In genomic region chr1:43274804-43275180, GRCh38 we compare ENCODE assay signal across 1 cellular context.
TF ChIP-seq lines count a peak whose summit lies in the region.

No MANE protein-coding gene starts in this region.

TF ChIP-seq in endothelial cell of umbilical vein, 7 proteins besides CTCF, POLR2A, EP300 and RAD21:
- no peak for TF ChIP-seq GATA2 (IDR thresholded peaks at IDR 0.05; ENCODE audit: insufficient read depth, insufficient read length, low read depth, low read length)
- no peak for TF ChIP-seq JUN (IDR thresholded peaks at IDR 0.05; ENCODE audit: borderline replicate concordance, insufficient read depth, insufficient read length, low read depth)
- TF ChIP-seq EZH2 (IDR thresholded peaks at IDR 0.05; ENCODE audit: borderline replicate concordance, low read depth, low read length, severe bottlenecking): no peak
- TF ChIP-seq MAX (IDR thresholded peaks at IDR 0.05; ENCODE audit: insufficient read depth, insufficient read length): no peak
- no peak for TF ChIP-seq POLR2AphosphoS5 (IDR thresholded peaks at IDR 0.05; ENCODE audit: insufficient read depth, low read depth, low read length)
- no peak for TF ChIP-seq MYC (IDR thresholded peaks at IDR 0.05; ENCODE audit: low read depth, low read length)
- TF ChIP-seq FOS (IDR thresholded peaks at IDR 0.05; ENCODE audit: borderline replicate concordance, insufficient read depth, low read length): no peak
